14 cellular contexts compared by ENCODE assay signal in the genomic region with DNA sequence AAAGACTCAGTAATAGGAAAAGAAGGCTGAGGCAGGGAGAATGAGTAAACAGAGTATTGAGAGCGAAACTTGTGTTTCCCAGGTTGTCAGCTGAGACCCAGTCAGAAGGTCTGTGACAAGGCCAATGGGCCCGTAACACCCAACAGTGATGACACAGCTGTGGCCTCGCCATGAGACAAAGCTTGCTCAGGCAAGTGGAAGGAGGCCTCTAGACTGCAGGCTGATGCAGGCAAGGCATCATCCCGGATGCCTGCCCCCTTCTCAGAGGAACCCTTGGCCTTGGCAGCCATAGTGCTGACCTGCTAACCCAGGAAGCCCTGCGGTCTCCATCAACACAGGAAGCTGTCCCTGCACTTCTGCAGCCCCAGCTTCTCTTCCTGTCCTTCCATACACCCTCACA.
DNase-seq lines count a peak whose midpoint lies in the region; ATAC-seq lines count a peak whose summit lies in the region.
"Had no signal": no experiment of that assay in that cellular context is flagged by ENCODE, and none has a peak within 500 bp of the region (broad histone marks: within the 10 kb centered on the region; RNA-seq: fewer than 3 reads in every experiment).

No MANE protein-coding gene starts in this region.

- ATAC-seq in GM21360 (IDR thresholded peaks at IDR 0.05; ENCODE audit: unreplicated experiment) (peak; percentile 48), HG03439 (IDR thresholded peaks at IDR 0.05; ENCODE audit: unreplicated experiment) (peak; percentile 77), HG03378 (IDR thresholded peaks at IDR 0.05; ENCODE audit: unreplicated experiment) (no peak)

- peak; percentile 24 for DNase-seq in NK-92 treated with Interleukin-12 subunit alpha and Interleukin-12 subunit beta, amount 100 ng/mL, for 24 hours (lab: John Stamatoyannopoulos, UW)
- DNase-seq in NK-92 (lab: John Stamatoyannopoulos, UW; ENCODE audit: unreplicated experiment) (no peak), islet precursor cell (peak; percentile 40), GM03348 (ENCODE audit: low spot score) (no peak), SW480 (ENCODE audit: low spot score) (no peak)
- DNase-seq: DND-41, foreskin melanocyte, HFFc6, NCI-H1436, NCI-H446 treated with DMSO at 0.1 percent for 48 hours, T-cell had no signal

Comparison
In these comparisons a context has a peak if more than half of its experiments do, and no peak if none do; other contexts are left out.
1. DNase-seq: peak in NK-92 treated with Interleukin-12 subunit alpha and Interleukin-12 subunit beta, amount 100 ng/mL, for 24 hours (single experiment) and islet precursor cell (single experiment); none in NK-92 (single experiment), GM03348 (single experiment) and SW480 (single experiment).